Comparison of ENCODE assay signal across 7 cellular contexts in the genomic region with DNA sequence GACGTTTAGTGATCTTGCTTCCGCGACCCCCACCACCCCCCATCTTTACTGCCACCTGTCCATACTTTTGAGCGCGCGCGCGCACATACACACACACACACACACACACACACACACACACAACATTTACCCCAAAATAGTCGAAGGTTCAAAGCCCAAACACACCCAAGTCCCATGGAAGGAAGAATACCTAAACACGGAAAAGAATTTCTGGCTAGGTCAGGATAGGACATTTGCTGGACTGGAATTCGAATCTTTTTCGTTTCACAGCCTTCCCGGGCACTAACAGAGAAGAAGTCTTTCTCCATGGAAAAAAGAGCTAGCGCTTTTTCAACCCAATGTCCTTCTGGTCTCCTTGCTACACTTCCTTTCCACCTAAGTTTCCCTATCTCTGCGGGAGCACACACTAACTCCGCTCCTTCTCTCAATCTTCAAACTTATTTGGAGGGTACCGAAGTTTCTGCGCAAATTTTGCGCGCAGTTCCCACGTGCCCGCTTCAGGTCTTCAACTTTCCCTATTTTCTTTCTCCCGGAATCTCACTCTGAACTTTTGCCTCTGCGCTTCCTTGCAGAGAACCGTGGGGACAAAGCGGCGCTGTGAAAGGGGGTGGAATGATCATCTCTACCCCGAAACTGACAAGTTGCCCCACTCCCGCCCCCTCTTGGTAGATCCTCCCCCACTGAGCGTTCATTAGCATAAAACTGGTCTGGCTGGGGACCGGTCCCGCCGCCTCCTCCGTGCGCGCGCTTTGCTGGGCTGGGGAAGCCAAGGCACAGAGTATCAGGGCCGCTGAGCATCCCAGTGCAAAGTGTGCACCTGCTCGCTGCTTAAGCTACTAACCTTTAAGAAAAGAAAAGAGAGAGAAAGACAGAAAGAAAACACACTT. TPM values are rescaled to one million over a fixed set of nuclear protein-coding genes. Genes with fewer than 3 reads are reported as not detected.
A peak's percentile ranks its signal among the peaks of the same experiment; 100 is the strongest.
DNase-seq lines count a peak whose midpoint lies in the region; TF ChIP-seq lines count a peak whose summit lies in the region.

No MANE protein-coding gene starts in this region.

- WGBS in mesodermal cell (ENCODE audit: insufficient coverage in 2 of 2), 2 experiments = 1% methylated on average over 15 to 30 of the region's 39 CpGs

- H3K27ac ChIP-seq in dorsolateral prefrontal cortex (peak overlapping the region in 25 of 59 donors; percentile 16 to 84 (median 75)), mesodermal cell (ENCODE audit: low read depth, low read length, severe bottlenecking) (no peak overlapping the region)

- peak; percentile 64 for DNase-seq in H7
- DNase-seq in NOMO-1 (lab: John Stamatoyannopoulos, UW; ENCODE audit: unreplicated experiment in 2 of 2) = peak; percentile 71 to 74
- peak in 4 of 10 donors; percentile 19 to 39 (median 33) for DNase-seq in dorsolateral prefrontal cortex
- DNase-seq in ureter (ENCODE audit: low spot score) = peak; percentile 74
- DNase-seq in DMS79 (lab: John Stamatoyannopoulos, UW) = no peak
- no peak for DNase-seq in COLO829 (ENCODE audit: low spot score)

- H3K36me3 ChIP-seq in H7 (replicated peaks; ENCODE audit: control insufficient read depth, insufficient read depth, low read length) (no peaks in the 10 kb centered on the region), mesodermal cell (ENCODE audit: control insufficient read depth, insufficient read depth, low read length) (no peaks in the 10 kb centered on the region)

- peaks cover 68% of the 10 kb centered on the region for H3K27me3 ChIP-seq in H7 (ENCODE audit: control insufficient read depth, insufficient read depth, low read length)
- H3K27me3 ChIP-seq in dorsolateral prefrontal cortex = peaks cover 0 to 83% (median 28%) of the 10 kb centered on the region in 45 donors

- H3K4me3 ChIP-seq in H7 (ENCODE audit: insufficient read depth, low read depth, low read length) (peak overlapping the region; percentile 67), dorsolateral prefrontal cortex (peak overlapping the region; percentile 43 to 81 (median 66)), mesodermal cell (ENCODE audit: extremely low read depth, insufficient read depth, low read length, poor library complexity, severe bottlenecking) (peak overlapping the region; percentile 76)

- no peaks in the 10 kb centered on the region for H3K4me1 ChIP-seq in mesodermal cell (ENCODE audit: control insufficient read depth, insufficient read depth, low read length, poor library complexity, severe bottlenecking)

- intact Hi-C loops in dorsolateral prefrontal cortex (cut with DNase I) = no loop called here

- peak in 1 of 56 donors; percentile 9 for TF ChIP-seq CTCF in dorsolateral prefrontal cortex (IDR thresholded peaks at IDR 0.05 in 54 of 56, conservative IDR thresholded peaks at IDR 0.05 in 2 of 56; ENCODE audit: low read depth in 1 of 56, partially characterized antibody in 56 of 56)

- no peaks in the 10 kb centered on the region for H3K9me3 ChIP-seq in mesodermal cell (ENCODE audit: control insufficient read depth, low read length)

RNA-seq across cellular contexts. Expression of a gene that starts 2.7 kb away (rescaled TPM):
- total RNA-seq in H7 (2014; rRNA removed; shearing (Covaris generic)) = 0.28 TPM in 1 of 2 replicates, not detected in the other
- 10 to 100 TPM in 7 of 120 experiments, 1 to 10 TPM in 113; 2.0 to 12.6 (median 6.2) TPM for total RNA-seq in dorsolateral prefrontal cortex
- polyA plus RNA-seq in mesodermal cell (2013, experiment 1 of 2) = 13.8 TPM
- 11.3 TPM for polyA plus RNA-seq in mesodermal cell (2013, experiment 2 of 2)
- total RNA-seq in ureter = 10.4 TPM

Comparison
In these comparisons a context has a peak if more than half of its experiments do, and no peak if none do; other contexts are left out.
1. DNase-seq: peak in H7 (single experiment), NOMO-1 (2 of 2) and ureter (single experiment); none in DMS79 (single experiment) and COLO829 (single experiment).
2. Peak in every context shown above with its lines, with median percentiles within 50 percentile points of each other: H3K4me3 ChIP-seq.